In the genomic region with DNA sequence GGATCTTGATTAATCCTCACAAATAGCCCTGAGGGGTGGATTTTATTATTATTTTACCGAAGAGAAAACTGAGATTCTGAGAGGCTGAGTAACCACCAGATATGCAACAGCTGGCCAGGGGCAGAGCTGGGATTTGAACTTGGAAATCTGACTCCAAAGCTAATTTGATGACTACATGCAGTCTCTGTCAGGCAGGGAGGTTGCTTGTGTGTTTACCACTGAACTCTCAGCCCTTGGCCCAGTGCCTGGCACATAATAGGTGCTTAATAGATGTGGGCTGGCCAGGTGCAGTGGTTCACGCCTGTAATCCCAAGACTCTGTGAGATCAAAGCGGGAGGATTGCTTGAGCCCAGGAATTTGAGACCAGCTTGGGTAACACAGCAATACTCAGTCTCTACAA, we compare ENCODE assay signal across 17 cellular contexts.
A peak's percentile ranks its signal among the peaks of the same experiment; 100 is the strongest.
DNase-seq lines count a peak whose midpoint lies in the region; ATAC-seq and TF ChIP-seq lines count a peak whose summit lies in the region.
"Had no signal": no experiment of that assay in that cellular context is flagged by ENCODE, and none has a peak within 500 bp of the region (broad histone marks: within the 10 kb centered on the region; RNA-seq: fewer than 3 reads in every experiment).

No MANE protein-coding gene starts in this region.

- ATAC-seq in GM19328 (IDR thresholded peaks at IDR 0.05; ENCODE audit: unreplicated experiment), result no peak
- ATAC-seq: body of pancreas, HCT116 had no signal

- no peak overlapping the region for H3K4me3 ChIP-seq in trophoblast cell (ENCODE audit: low read depth, low read length)
- H3K4me3 ChIP-seq: body of pancreas, lung, right atrium auricular region had no signal

- H3K4ac ChIP-seq in trophoblast cell (ENCODE audit: low read depth, low read length), result no peak overlapping the region

- DNase-seq in NCI-H2171 treated with DMSO at 0.1 percent for 48 hours (lab: John Stamatoyannopoulos, UW) (peak; percentile 30), NCI-H2171 (lab: John Stamatoyannopoulos, UW) (no peak), COLO668 (lab: John Stamatoyannopoulos, UW; ENCODE audit: unreplicated experiment) (peak; percentile 19), trophoblast cell (peak; percentile 73 to 81), DMS53 (lab: John Stamatoyannopoulos, UW) (no peak), type B pancreatic cell (ENCODE audit: extremely low spot score, unreplicated experiment) (no peak)
- DNase-seq in activated T-helper 1 cell treated with anti-CD3 and anti-CD28 coated beads, Interleukin-12 subunit alpha, Interleukin-12 subunit beta, Interleukin-2, Interleukin-4 antibody, amounts not matched to agents 30 ng/mL and 10 ng/mL and 1 ng/mL, durations not matched to agents 14 hours and 24 hours and 36 hours (ENCODE audit: low spot score), result no peak
- DNase-seq: activated CD4-positive, alpha-beta T cell treated with anti-CD3 and anti-CD28 coated beads, Interleukin-2, amount 50 U/mL, for 4 hours; activated naive CD4-positive, alpha-beta T cell treated with anti-CD3 and anti-CD28 coated beads, Interleukin-2, amount 50 U/mL, for 16 hours; body of pancreas; C1 segment of cervical spinal cord; SIG-M5 had no signal

- no peak overlapping the region for H4K91ac ChIP-seq in trophoblast cell (ENCODE audit: low read depth, low read length)

- H3K27me3 Mint-ChIP-seq in activated T-helper 1 cell treated with anti-CD3 and anti-CD28 coated beads, Interleukin-12 subunit alpha, Interleukin-12 subunit beta, Interleukin-2, Interleukin-4 antibody, amounts not matched to agents 30 ng/mL and 10 ng/mL and 1 ng/mL, durations not matched to agents 14 hours and 24 hours and 36 hours (ENCODE audit: insufficient read depth), result no peaks in the 10 kb centered on the region
- H3K27me3 Mint-ChIP-seq in type B pancreatic cell, result no peaks in the 10 kb centered on the region

- H3K27ac Mint-ChIP-seq in activated T-helper 1 cell treated with anti-CD3 and anti-CD28 coated beads, Interleukin-12 subunit alpha, Interleukin-12 subunit beta, Interleukin-2, Interleukin-4 antibody, amounts not matched to agents 30 ng/mL and 10 ng/mL and 1 ng/mL, durations not matched to agents 14 hours and 24 hours and 36 hours, result peak overlapping the region; percentile 10
- no peak overlapping the region for H3K27ac Mint-ChIP-seq in type B pancreatic cell

- H3K18ac ChIP-seq in trophoblast cell (ENCODE audit: low read length), result no peak overlapping the region

- no peak overlapping the region for H2BK120ac ChIP-seq in trophoblast cell (ENCODE audit: insufficient read depth, low read length, poor library complexity)

- no peak overlapping the region for H3K23ac ChIP-seq in trophoblast cell (ENCODE audit: low read length)

- H3K14ac ChIP-seq in trophoblast cell (ENCODE audit: low read length), result no peak overlapping the region

- H2BK5ac ChIP-seq in trophoblast cell (ENCODE audit: low read depth, low read length, poor library complexity), result no peak overlapping the region

- H3K36me3 ChIP-seq in trophoblast cell (ENCODE audit: control insufficient read depth in 1 of 2, insufficient read depth in 2 of 2, low read length in 2 of 2), result no peaks in the 10 kb centered on the region
- H3K36me3 ChIP-seq: right atrium auricular region had no signal

- H3K79me1 ChIP-seq in trophoblast cell (ENCODE audit: low read length), result no peaks in the 10 kb centered on the region

- no peaks in the 10 kb centered on the region for H3K79me2 ChIP-seq in trophoblast cell (ENCODE audit: control insufficient read depth, insufficient read depth, low read length, poor library complexity)

- no peak overlapping the region for H2AK5ac ChIP-seq in trophoblast cell (ENCODE audit: low read length)

- H3K4me1 ChIP-seq in trophoblast cell (ENCODE audit: control insufficient read depth in 1 of 2, insufficient read depth in 2 of 2, low read length in 2 of 2), result peaks cover under 1 to 2% of the 10 kb centered on the region in 2 experiments
- H3K4me1 ChIP-seq: body of pancreas had no signal

- no peak overlapping the region for H3K4me2 ChIP-seq in trophoblast cell (ENCODE audit: low read length)

- H3K4me1 Mint-ChIP-seq in activated T-helper 1 cell treated with anti-CD3 and anti-CD28 coated beads, Interleukin-12 subunit alpha, Interleukin-12 subunit beta, Interleukin-2, Interleukin-4 antibody, amounts not matched to agents 30 ng/mL and 10 ng/mL and 1 ng/mL, durations not matched to agents 14 hours and 24 hours and 36 hours (ENCODE audit: low read depth), result peaks cover 88% of the 10 kb centered on the region
- peaks cover 3% of the 10 kb centered on the region for H3K4me1 Mint-ChIP-seq in type B pancreatic cell (ENCODE audit: unreplicated experiment)

- no CpG with 5 or more reads among the region's 3 CpGs for WGBS in trophoblast cell (ENCODE audit: extremely low coverage, insufficient coverage, insufficient read length)

- no peak overlapping the region for H4K12ac ChIP-seq in trophoblast cell (ENCODE audit: low read depth, low read length)

- H2BK12ac ChIP-seq in trophoblast cell (ENCODE audit: low read length), result no peak overlapping the region

- H3K27ac ChIP-seq in trophoblast cell (ENCODE audit: low read depth, low read length), result no peak overlapping the region
- H3K27ac ChIP-seq: body of pancreas, VCaP had no signal

- H3K9me3 ChIP-seq in trophoblast cell (ENCODE audit: insufficient read depth, low read depth, low read length), result no peaks in the 10 kb centered on the region
- H3K9me3 ChIP-seq: body of pancreas, right atrium auricular region had no signal

- TF ChIP-seq CTCF in type B pancreatic cell (conservative IDR thresholded peaks at IDR 0.05), result no peak

- intact Hi-C loops in activated T-helper 1 cell treated with anti-CD3 and anti-CD28 coated beads, Interleukin-12 subunit alpha, Interleukin-12 subunit beta, Interleukin-2, Interleukin-4 antibody, amounts not matched to agents 30 ng/mL and 10 ng/mL and 1 ng/mL, durations not matched to agents 14 hours and 24 hours and 36 hours (cut with micrococcal nuclease), result loop anchor here (5.0 to 10.0 kb wide), 2 partner anchors 487 to 669 kb away; a partner anchor contains a TSS

- no peak overlapping the region for H4K8ac ChIP-seq in trophoblast cell (ENCODE audit: low read depth, low read length)

- no peak overlapping the region for H3K9ac ChIP-seq in trophoblast cell (ENCODE audit: low read length)

- H3K27me3 ChIP-seq in trophoblast cell (ENCODE audit: insufficient read depth, low read length), result no peaks in the 10 kb centered on the region
- H3K27me3 ChIP-seq: body of pancreas, right atrium auricular region had no signal

- H3K36me3 Mint-ChIP-seq in activated T-helper 1 cell treated with anti-CD3 and anti-CD28 coated beads, Interleukin-12 subunit alpha, Interleukin-12 subunit beta, Interleukin-2, Interleukin-4 antibody, amounts not matched to agents 30 ng/mL and 10 ng/mL and 1 ng/mL, durations not matched to agents 14 hours and 24 hours and 36 hours (ENCODE audit: low read depth), result peaks cover 2% of the 10 kb centered on the region
- no peaks in the 10 kb centered on the region for H3K36me3 Mint-ChIP-seq in type B pancreatic cell

- H2AFZ ChIP-seq in trophoblast cell (ENCODE audit: insufficient read depth, low read length, poor library complexity), result no peak overlapping the region

- no peaks in the 10 kb centered on the region for H3K9me3 Mint-ChIP-seq in activated T-helper 1 cell treated with anti-CD3 and anti-CD28 coated beads, Interleukin-12 subunit alpha, Interleukin-12 subunit beta, Interleukin-2, Interleukin-4 antibody, amounts not matched to agents 30 ng/mL and 10 ng/mL and 1 ng/mL, durations not matched to agents 14 hours and 24 hours and 36 hours
- H3K9me3 Mint-ChIP-seq in type B pancreatic cell, result no peaks in the 10 kb centered on the region

- H3K4me3 Mint-ChIP-seq in activated T-helper 1 cell treated with anti-CD3 and anti-CD28 coated beads, Interleukin-12 subunit alpha, Interleukin-12 subunit beta, Interleukin-2, Interleukin-4 antibody, amounts not matched to agents 30 ng/mL and 10 ng/mL and 1 ng/mL, durations not matched to agents 14 hours and 24 hours and 36 hours, result no peak overlapping the region
- no peak overlapping the region for H3K4me3 Mint-ChIP-seq in type B pancreatic cell

Comparison
In these comparisons a context has a peak if more than half of its experiments do, and no peak if none do; other contexts are left out.
1. DNase-seq: peak in NCI-H2171 treated with DMSO at 0.1 percent for 48 hours (single experiment), COLO668 (single experiment) and trophoblast cell (2 of 2); none in NCI-H2171 (single experiment), activated T-helper 1 cell treated with anti-CD3 and anti-CD28 coated beads, Interleukin-12 subunit alpha, Interleukin-12 subunit beta, Interleukin-2, Interleukin-4 antibody, amounts not matched to agents 30 ng/mL and 10 ng/mL and 1 ng/mL, durations not matched to agents 14 hours and 24 hours and 36 hours (single experiment), DMS53 (single experiment) and type B pancreatic cell (single experiment).